21 cellular contexts compared by ENCODE assay signal in the genomic region with DNA sequence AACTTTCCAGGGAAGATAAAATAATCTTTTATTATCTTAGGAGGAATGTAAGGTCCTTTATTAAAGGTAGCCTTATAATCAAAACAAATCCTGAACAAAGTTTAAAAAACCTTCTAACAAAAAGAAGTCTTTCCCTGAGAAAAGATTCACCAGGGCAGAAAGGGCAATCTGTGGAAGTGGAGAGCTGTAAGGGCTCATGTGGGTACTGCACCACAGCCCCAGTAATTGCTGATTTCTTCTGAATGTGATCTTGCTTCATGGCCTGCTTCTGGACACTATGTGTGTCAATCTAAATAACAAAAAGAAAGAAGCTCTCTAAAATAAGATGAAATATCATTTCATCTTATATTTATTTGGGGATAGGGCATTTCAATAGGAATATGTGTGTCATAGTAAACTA.
DNase-seq lines count a peak whose midpoint lies in the region; ATAC-seq, FAIRE-seq and TF ChIP-seq lines count a peak whose summit lies in the region.
"Had no signal": no experiment of that assay in that cellular context is flagged by ENCODE, and none has a peak within 500 bp of the region (broad histone marks: within the 10 kb centered on the region; RNA-seq: fewer than 3 reads in every experiment).

No MANE protein-coding gene starts in this region.

- no TSS peak for BruUV-seq in HepG2 (replicated peaks; lab: Mats Ljungman, UMichigan)

- H3K79me2 ChIP-seq in GM23248 (ENCODE audit: insufficient read depth) (no peaks in the 10 kb centered on the region), SU-DHL-6 (ENCODE audit: insufficient read depth, low read length) (no peaks in the 10 kb centered on the region), HepG2 (ENCODE audit: insufficient read depth, low read length) (no peaks in the 10 kb centered on the region)

- ATAC-seq in HepG2: no peak
- ATAC-seq: left colon had no signal

- CTCF ChIA-PET in HepG2 (lab: Yijun Ruan, JAX; ENCODE audit: low intra/inter-chr PET ratio, low total read pairs): no interaction called here

- H3K4me1 ChIP-seq in GM23248 (ENCODE audit: insufficient read depth) (0 out of 2 replicates have a peak, but pooled peaks cover 6% of the 10 kb centered on the region), neuron (ENCODE audit: insufficient read depth, low read length) (peaks cover 11% of the 10 kb centered on the region), left ventricle myocardium inferior (no peaks in the 10 kb centered on the region), HepG2 (ENCODE audit: insufficient read depth, low read length) (no peaks in the 10 kb centered on the region)
- H3K4me1 ChIP-seq: vagina had no signal

- in situ Hi-C loops in GM23248 (cut with MboI) (no loop called here), HepG2 (cut with HindIII; ENCODE audit: extremely low pct_ligation_motif_present, low pct_unique_long_range_greater_than_20kb) (no loop called here)

- intact Hi-C loops in left ventricle myocardium inferior (cut with micrococcal nuclease) (no loop called here), cardiac septum (cut with DNase I) (no loop called here), HepG2 (cut with micrococcal nuclease; ENCODE audit: unreplicated experiment) (no loop called here)

- DNase-seq in GM23248: peak; percentile 13
- peak; percentile 5 for DNase-seq in M059J (ENCODE audit: low read depth)
- DNase-seq in left ventricle myocardium inferior: no peak
- DNase-seq in cardiac septum (ENCODE audit: low spot score): no peak
- no peak for DNase-seq in HepG2 (ENCODE audit: low spot score)
- no peak for DNase-seq in HCEC 1CT
- DNase-seq: activated CD4-positive, alpha-beta T cell treated with anti-CD3 and anti-CD28 coated beads for 4 hours; activated CD8-positive, alpha-beta memory T cell treated with anti-CD3 and anti-CD28 coated beads for 24 hours; activated effector memory CD4-positive, alpha-beta T cell treated with anti-CD3 and anti-CD28 coated beads, Interleukin-2, amount 50 U/mL, for 16 hours; activated naive CD8-positive, alpha-beta T cell treated with anti-CD3 and anti-CD28 coated beads, Interleukin-2, amount 10 ng/mL, durations not matched to agents 7 days and 5 days; Calu3; central memory CD4-positive, alpha-beta T cell; DMS79 treated with DMSO at 0.1 percent for 48 hours; foreskin melanocyte; H9; left colon; NCI-H524 had no signal

- H3K27ac ChIP-seq in GM23248 (no peak overlapping the region), SU-DHL-6 (ENCODE audit: low read depth, low read length) (no peak overlapping the region), left ventricle myocardium inferior (replicated peaks) (no peak overlapping the region), HepG2 (ENCODE audit: extremely low read length, insufficient read depth, low read length) (no peak overlapping the region)
- H3K27ac ChIP-seq: vagina had no signal

- no peak for TF ChIP-seq CTCF in SU-DHL-6 (IDR thresholded peaks at IDR 0.05; ENCODE audit: insufficient read depth, low read length, poor library complexity, severe bottlenecking)
- no peak for TF ChIP-seq CTCF in left ventricle myocardium inferior (IDR thresholded peaks at IDR 0.05; ENCODE audit: borderline replicate concordance)
- TF ChIP-seq CTCF in HepG2 (CRISPR knock-in tag; IDR thresholded peaks at IDR 0.05): no peak

- TF ChIP-seq EP300 in HepG2 (IDR thresholded peaks at IDR 0.05; ENCODE audit: low read depth in 2 of 2, low read length in 2 of 2) (no peak), HepG2 (CRISPR knock-in tag; IDR thresholded peaks at IDR 0.05; ENCODE audit: borderline replicate concordance) (no peak)

- H2AFZ ChIP-seq in GM23248 (peak overlapping the region; percentile 89), SU-DHL-6 (ENCODE audit: low read depth, low read length, severe bottlenecking) (peak overlapping the region; percentile 98), neuron (ENCODE audit: low read depth, low read length) (peak overlapping the region; percentile 34), HepG2 (ENCODE audit: low read length) (no peak overlapping the region)

- POLR2A ChIA-PET in HepG2 (lab: Yijun Ruan, JAX): no interaction called here

- no peak for TF ChIP-seq RAD21 in HepG2 (CRISPR knock-in tag; IDR thresholded peaks at IDR 0.05)

- H3K9me2 ChIP-seq in GM23248 (ENCODE audit: insufficient read depth) (no peaks in the 10 kb centered on the region), SU-DHL-6 (replicated peaks; ENCODE audit: insufficient read depth, low read length) (no peaks in the 10 kb centered on the region)

- H3K4me3 ChIP-seq in GM23248 (peak overlapping the region; percentile 64), SU-DHL-6 (ENCODE audit: insufficient read depth, low read length, poor library complexity, severe bottlenecking) (peak overlapping the region; percentile 22), neuron (ENCODE audit: low read length) (no peak overlapping the region), left ventricle myocardium inferior (no peak overlapping the region), HepG2 (replicated peaks in 1 of 3; ENCODE audit: insufficient read depth in 1 of 3, low read depth in 2 of 3, low read length in 3 of 3) (no peak overlapping the region)
- H3K4me3 ChIP-seq: vagina had no signal

- H3K4me2 ChIP-seq in GM23248 (ENCODE audit: unreplicated experiment) (peak overlapping the region; percentile 78), SU-DHL-6 (ENCODE audit: low read depth, low read length, poor library complexity, severe bottlenecking) (peak overlapping the region; percentile 62), HepG2 (ENCODE audit: low read depth, low read length) (no peak overlapping the region)

- no peaks in the 10 kb centered on the region for H4K20me1 ChIP-seq in GM23248 (ENCODE audit: insufficient read depth)
- no peaks in the 10 kb centered on the region for H4K20me1 ChIP-seq in SU-DHL-6 (ENCODE audit: low read depth, low read length)
- H4K20me1 ChIP-seq in HepG2 (ENCODE audit: insufficient read depth, low read length): no peaks in the 10 kb centered on the region

- FAIRE-seq in HepG2 (lab: Jason Lieb, UNC): no peak
- FAIRE-seq: GM18507 had no signal

- H3F3A ChIP-seq in GM23248 (ENCODE audit: insufficient read depth) (no peaks in the 10 kb centered on the region), SU-DHL-6 (ENCODE audit: insufficient read depth) (no peaks in the 10 kb centered on the region)

- no peak for TF ChIP-seq POLR2A in HepG2 (IDR thresholded peaks at IDR 0.05; ENCODE audit: insufficient read depth in 1 of 2, low read depth in 2 of 2, low read length in 2 of 2)

- H3K9me3 ChIP-seq in GM23248 (ENCODE audit: low read depth) (no peaks in the 10 kb centered on the region), SU-DHL-6 (ENCODE audit: insufficient read depth, low read length) (no peaks in the 10 kb centered on the region), neuron (ENCODE audit: low read length) (no peaks in the 10 kb centered on the region), left ventricle myocardium inferior (replicated peaks) (peaks cover 21% of the 10 kb centered on the region), HepG2 (ENCODE audit: low read length) (peaks cover 11% of the 10 kb centered on the region)
- H3K9me3 ChIP-seq: vagina had no signal

- no peaks in the 10 kb centered on the region for H3K27me3 ChIP-seq in GM23248 (replicated peaks; ENCODE audit: insufficient read depth)
- no peaks in the 10 kb centered on the region for H3K27me3 ChIP-seq in SU-DHL-6 (ENCODE audit: low read length)
- H3K27me3 ChIP-seq in neuron (ENCODE audit: insufficient read depth, low read length): no peaks in the 10 kb centered on the region
- no peaks in the 10 kb centered on the region for H3K27me3 ChIP-seq in left ventricle myocardium inferior (ENCODE audit: low read depth)
- H3K27me3 ChIP-seq in HepG2 (ENCODE audit: control insufficient read depth in 1 of 2, insufficient read depth in 2 of 2, low read length in 2 of 2): no peaks in the 10 kb centered on the region
- H3K27me3 ChIP-seq: vagina had no signal

- H3K9ac ChIP-seq in GM23248: peak overlapping the region; percentile 39
- no peak overlapping the region for H3K9ac ChIP-seq in SU-DHL-6 (ENCODE audit: low read length)
- H3K9ac ChIP-seq in HepG2 (ENCODE audit: insufficient read depth, low read depth, low read length): no peak overlapping the region

- H3K36me3 ChIP-seq in GM23248 (ENCODE audit: low read depth) (no peaks in the 10 kb centered on the region), SU-DHL-6 (ENCODE audit: low read length) (peaks cover 10% of the 10 kb centered on the region; the same call in 1 of the 2 replicates), neuron (ENCODE audit: insufficient read depth, low read length) (no peaks in the 10 kb centered on the region), left ventricle myocardium inferior (no peaks in the 10 kb centered on the region), HepG2 (replicated peaks in 1 of 2; ENCODE audit: control insufficient read depth in 1 of 2, insufficient read depth in 2 of 2, low read length in 2 of 2) (no peaks in the 10 kb centered on the region)
- H3K36me3 ChIP-seq: vagina had no signal

Comparison
In these comparisons a context has a peak if more than half of its experiments do, and no peak if none do; other contexts are left out.
1. DNase-seq: peak in GM23248 (single experiment) and M059J (single experiment); none in left ventricle myocardium inferior (single experiment), cardiac septum (single experiment), HepG2 (single experiment) and HCEC 1CT (single experiment).
2. H3K4me3 ChIP-seq: peak in GM23248 (single experiment) and SU-DHL-6 (single experiment); none in neuron (single experiment), left ventricle myocardium inferior (single experiment) and HepG2 (0 of 3).